24 cellular contexts compared by ENCODE assay signal in the genomic region with DNA sequence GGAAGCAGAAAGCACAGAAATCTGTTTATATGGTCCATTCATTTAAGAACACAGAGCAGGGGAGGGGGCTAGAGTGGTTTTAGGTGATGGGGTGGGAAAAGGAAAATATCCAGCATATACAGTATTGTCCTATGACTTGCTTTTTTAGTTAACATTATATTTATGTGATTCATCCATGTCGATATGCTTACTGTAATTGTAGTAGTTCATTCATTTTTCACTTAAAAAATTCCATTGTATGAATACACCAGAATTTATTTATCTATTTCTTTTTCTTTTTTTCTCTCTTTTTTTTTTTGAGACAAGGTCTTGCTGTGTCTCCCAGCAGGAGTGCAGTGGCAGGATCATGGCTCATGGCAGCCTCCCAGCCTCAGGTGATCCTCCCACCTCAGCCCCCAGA.
"Had no signal": no experiment of that assay in that cellular context is flagged by ENCODE, and none has a peak within 500 bp of the region (broad histone marks: within the 10 kb centered on the region; RNA-seq: fewer than 3 reads in every experiment).

No MANE protein-coding gene starts in this region.

- H3K27me3 ChIP-seq: SJSA1 had no signal

- ATAC-seq: K562, PC-3, T-helper 17 cell, WTC11 had no signal

- H3K9me3 Mint-ChIP-seq: activated CD4-positive, alpha-beta memory T cell treated with anti-CD3 and anti-CD28 coated beads, Interleukin-2, amount 10 ng/mL, durations not matched to agents 7 days and 5 days; activated naive CD4-positive, alpha-beta T cell treated with anti-CD3 and anti-CD28 coated beads, Interleukin-2, amount 10 ng/mL, durations not matched to agents 7 days and 5 days; activated naive CD8-positive, alpha-beta T cell treated with anti-CD3 and anti-CD28 coated beads for 36 hours; activated T-helper 2 cell treated with anti-CD3 and anti-CD28 coated beads, Interferon-gamma antibody, Interleukin-2, Interleukin-4, amounts not matched to agents 10 μg/mL and 5 μg/mL and 100 μg/mL, durations not matched to agents 14 hours and 24 hours and 36 hours had no signal

- DNase-seq: activated CD4-positive, alpha-beta memory T cell treated with anti-CD3 and anti-CD28 coated beads, Interleukin-2, amount 10 ng/mL, durations not matched to agents 7 days and 5 days; activated CD4-positive, alpha-beta T cell treated with anti-CD3 and anti-CD28 coated beads, Interleukin-2, amount 50 U/mL, for 1 hour; activated CD4-positive, CD25-positive, alpha-beta regulatory T cell treated with anti-CD3 and anti-CD28 coated beads, Interleukin-2, amount 50 U/mL, for 72 hours; activated gamma-delta T cell treated with Interleukin-2 at 50 U/mL for 16 hours; activated naive CD4-positive, alpha-beta T cell treated with anti-CD3 and anti-CD28 coated beads, Interleukin-2, amount 10 ng/mL, durations not matched to agents 7 days and 5 days; activated naive CD8-positive, alpha-beta T cell treated with anti-CD3 and anti-CD28 coated beads for 36 hours; activated T-cell treated with anti-CD3 and anti-CD28 coated beads for 4 hours; activated T-cell treated with anti-CD3 and anti-CD28 coated beads, Interleukin-2, amount 50 U/mL, for 48 hours; Kasumi-1; NCI-H1048; NCI-H146; NCI-H187 treated with DMSO at 0.1 percent for 48 hours; NCI-H2081 treated with DMSO at 0.1 percent for 48 hours; NCI-H446; NCI-H524; PC-3; SHP77; T-helper 17 cell; T-helper 9 cell had no signal

- H3K36me3 Mint-ChIP-seq: activated naive CD4-positive, alpha-beta T cell treated with anti-CD3 and anti-CD28 coated beads, Interleukin-2, amount 10 ng/mL, durations not matched to agents 7 days and 5 days; activated naive CD8-positive, alpha-beta T cell treated with anti-CD3 and anti-CD28 coated beads for 36 hours had no signal

- H3K27ac ChIP-seq: SJSA1 had no signal

- H3K4me1 Mint-ChIP-seq: activated CD4-positive, alpha-beta memory T cell treated with anti-CD3 and anti-CD28 coated beads, Interleukin-2, amount 10 ng/mL, durations not matched to agents 7 days and 5 days; activated naive CD4-positive, alpha-beta T cell treated with anti-CD3 and anti-CD28 coated beads, Interleukin-2, amount 10 ng/mL, durations not matched to agents 7 days and 5 days; activated naive CD8-positive, alpha-beta T cell treated with anti-CD3 and anti-CD28 coated beads for 36 hours; T-helper 17 cell; WTC11 had no signal

- H3K36me3 ChIP-seq: SJSA1 had no signal

- FAIRE-seq: K562, RCC 7860 had no signal

- H3K4me3 ChIP-seq: K562, SJSA1 had no signal

- H3K4me3 Mint-ChIP-seq: activated CD4-positive, alpha-beta memory T cell treated with anti-CD3 and anti-CD28 coated beads, Interleukin-2, amount 10 ng/mL, durations not matched to agents 7 days and 5 days; activated naive CD4-positive, alpha-beta T cell treated with anti-CD3 and anti-CD28 coated beads, Interleukin-2, amount 10 ng/mL, durations not matched to agents 7 days and 5 days; activated naive CD8-positive, alpha-beta T cell treated with anti-CD3 and anti-CD28 coated beads for 36 hours; T-helper 17 cell; WTC11 had no signal

- H3K9me3 ChIP-seq: SJSA1 had no signal

- H3K27ac Mint-ChIP-seq: activated CD4-positive, alpha-beta memory T cell treated with anti-CD3 and anti-CD28 coated beads, Interleukin-2, amount 10 ng/mL, durations not matched to agents 7 days and 5 days; activated naive CD4-positive, alpha-beta T cell treated with anti-CD3 and anti-CD28 coated beads, Interleukin-2, amount 10 ng/mL, durations not matched to agents 7 days and 5 days; activated naive CD8-positive, alpha-beta T cell treated with anti-CD3 and anti-CD28 coated beads for 36 hours; activated T-helper 2 cell treated with anti-CD3 and anti-CD28 coated beads, Interferon-gamma antibody, Interleukin-2, Interleukin-4, amounts not matched to agents 10 μg/mL and 5 μg/mL and 100 μg/mL, durations not matched to agents 14 hours and 24 hours and 36 hours; T-helper 17 cell; WTC11 had no signal
